8 cellular contexts compared by ENCODE assay signal in the genomic region with DNA sequence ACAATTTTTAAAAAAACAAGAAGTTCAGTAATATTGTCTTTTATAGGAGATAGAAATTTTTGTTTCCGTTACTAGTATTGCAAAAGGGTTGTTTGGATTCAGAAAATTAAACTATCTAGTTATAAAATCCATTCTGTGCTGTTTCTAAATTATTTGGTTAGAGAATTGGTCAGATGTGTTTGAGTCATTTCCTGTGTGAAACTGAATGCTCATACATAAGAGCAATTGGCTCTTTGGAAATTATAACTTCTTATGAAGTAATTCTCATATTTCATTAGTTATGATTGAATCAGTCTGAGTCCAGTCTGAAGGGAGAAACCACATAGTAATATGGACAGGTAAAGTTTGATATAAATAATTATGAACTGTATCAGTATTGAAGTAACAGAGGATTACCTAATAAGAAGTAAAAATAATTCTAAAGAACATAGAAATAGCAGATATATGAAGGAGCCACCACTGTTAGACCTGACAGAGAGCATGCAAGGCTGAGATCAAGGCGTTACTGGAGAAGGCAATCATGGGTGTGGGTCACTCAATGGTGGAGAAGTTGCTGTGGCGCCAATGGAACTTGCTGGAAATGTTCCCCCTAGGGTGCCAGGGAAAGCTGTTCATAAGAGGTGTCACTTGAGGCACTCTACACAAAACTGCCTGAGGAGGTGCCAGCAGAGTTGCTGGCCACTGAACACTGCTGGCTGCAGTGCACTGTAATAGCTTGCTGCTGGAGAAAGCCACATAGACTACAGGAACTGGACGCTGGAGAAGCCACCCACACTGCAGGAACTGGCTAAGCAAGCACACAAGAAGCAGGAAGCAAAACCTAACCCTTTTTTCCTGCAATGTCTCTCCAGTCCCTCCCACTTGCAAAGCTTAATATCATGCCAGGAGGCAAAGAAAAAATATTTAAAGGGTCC.
DNase-seq lines count a peak whose midpoint lies in the region; ATAC-seq and TF ChIP-seq lines count a peak whose summit lies in the region.

No MANE protein-coding gene starts in this region.

- peaks cover 21% of the 10 kb centered on the region for H3K36me3 Mint-ChIP-seq in stimulated activated memory B cell treated with anti-CD40 and anti-IgM and Interleukin-4, amounts not matched to agents 10 μg/mL and 1 μg/mL and 100 μg/mL, for 72 hours

- H3K27ac Mint-ChIP-seq in stimulated activated memory B cell treated with anti-CD40 and anti-IgM and Interleukin-4, amounts not matched to agents 10 μg/mL and 1 μg/mL and 100 μg/mL, for 72 hours, result peak overlapping the region; percentile 9

- peaks cover 3% of the 10 kb centered on the region for H3K9me3 Mint-ChIP-seq in stimulated activated memory B cell treated with anti-CD40 and anti-IgM and Interleukin-4, amounts not matched to agents 10 μg/mL and 1 μg/mL and 100 μg/mL, for 72 hours

- H3K4me1 Mint-ChIP-seq in stimulated activated memory B cell treated with anti-CD40 and anti-IgM and Interleukin-4, amounts not matched to agents 10 μg/mL and 1 μg/mL and 100 μg/mL, for 72 hours, result peaks cover 13% of the 10 kb centered on the region

- H3K4me3 Mint-ChIP-seq in stimulated activated memory B cell treated with anti-CD40 and anti-IgM and Interleukin-4, amounts not matched to agents 10 μg/mL and 1 μg/mL and 100 μg/mL, for 72 hours, result no peak overlapping the region

- ATAC-seq in HG02973 (IDR thresholded peaks at IDR 0.05; ENCODE audit: unreplicated experiment) (peak; percentile 52), SK-N-SH treated with all-trans-retinoic acid at 6 μM for 48 hours (peak; percentile 79), GM21717 (IDR thresholded peaks at IDR 0.05; ENCODE audit: unreplicated experiment) (no peak)
- peak; percentile 34 for ATAC-seq in stimulated activated memory B cell treated with anti-CD40 and anti-IgM and Interleukin-4, amounts not matched to agents 10 μg/mL and 1 μg/mL and 100 μg/mL, for 72 hours

- DNase-seq in NCI-H2029 (lab: John Stamatoyannopoulos, UW), result peak; percentile 21
- DNase-seq in NCI-H2029 treated with DMSO at 0.1 percent for 48 hours (lab: John Stamatoyannopoulos, UW), result no peak
- peak; percentile 82 for DNase-seq in foreskin melanocyte
- no peak for DNase-seq in kidney glomerular epithelial cell (lab: John Stamatoyannopoulos, UW)

- H3K27me3 Mint-ChIP-seq in stimulated activated memory B cell treated with anti-CD40 and anti-IgM and Interleukin-4, amounts not matched to agents 10 μg/mL and 1 μg/mL and 100 μg/mL, for 72 hours, result no peaks in the 10 kb centered on the region

TF ChIP-seq in SK-N-SH treated with all-trans-retinoic acid at 6 μM for 48 hours, 23 proteins besides CTCF, POLR2A, EP300 and RAD21:
- TF ChIP-seq ISL1 (CRISPR knock-in tag; IDR thresholded peaks at IDR 0.05) (no peak), PPARA (CRISPR knock-in tag; IDR thresholded peaks at IDR 0.05; ENCODE audit: borderline replicate concordance) (no peak), ZNF8 (CRISPR knock-in tag; IDR thresholded peaks at IDR 0.05) (no peak)

Comparison
In these comparisons a context has a peak if more than half of its experiments do, and no peak if none do; other contexts are left out.
1. DNase-seq: peak in NCI-H2029 (single experiment) and foreskin melanocyte (single experiment); none in NCI-H2029 treated with DMSO at 0.1 percent for 48 hours (single experiment) and kidney glomerular epithelial cell (single experiment).